In genomic region chr11:46322759-46323158, GRCh38 we compare ENCODE assay signal across 14 cellular contexts. TPM values are rescaled to one million over a fixed set of nuclear protein-coding genes. Genes with fewer than 3 reads are reported as not detected.
DNase-seq lines count a peak whose midpoint lies in the region; ATAC-seq, FAIRE-seq and TF ChIP-seq lines count a peak whose summit lies in the region.
"Had no signal": no experiment of that assay in that cellular context is flagged by ENCODE, and none has a peak within 500 bp of the region (broad histone marks: within the 10 kb centered on the region; RNA-seq: fewer than 3 reads in every experiment).

No MANE protein-coding gene starts in this region.

- TF ChIP-seq CTCF in cardiac muscle cell (IDR thresholded peaks at IDR 0.05; ENCODE audit: low read depth, low read length): peak; percentile 41
- TF ChIP-seq CTCF in heart right ventricle (IDR thresholded peaks at IDR 0.05): peak in 4 of 9 donors; percentile 4 to 28 (median 18)
- peak; percentile 36; the same call in 1 of the 2 replicates for TF ChIP-seq CTCF in PC-3 (conservative IDR thresholded peaks at IDR 0.05; ENCODE audit: low read depth, low read length)
- TF ChIP-seq CTCF in fibroblast of lung (conservative IDR thresholded peaks at IDR 0.05 in 1 of 2, IDR thresholded peaks at IDR 0.05 in 1 of 2; ENCODE audit: low read depth in 1 of 2, low read length in 2 of 2): peak; percentile 38 to 61
- TF ChIP-seq CTCF in CD14-positive monocyte (IDR thresholded peaks at IDR 0.05): no peak

- POLR2A ChIA-PET in PC-3 (lab: Charles Lee; ENCODE audit: unreplicated experiment): no interaction called here

- no peak overlapping the region for H3K9ac ChIP-seq in PC-3 (ENCODE audit: low read length)
- no peak overlapping the region for H3K9ac ChIP-seq in fibroblast of lung (ENCODE audit: insufficient read depth, low read length)

- H3K4me2 ChIP-seq in PC-3 (ENCODE audit: low read length): no peak overlapping the region
- H3K4me2 ChIP-seq in fibroblast of lung (ENCODE audit: extremely low read depth, insufficient read depth, low read length): no peak overlapping the region

- DNase-seq in cardiac muscle cell (ENCODE audit: low read depth in 1 of 2, low spot score in 1 of 2) (peak in 1 of 2 donors; percentile 32), heart right ventricle (no peak), PC-3 (no peak), fibroblast of lung (ENCODE audit: low read depth in 2 of 2) (peak in 1 of 2 donors; percentile 59), HTR-8/SVneo (ENCODE audit: insufficient read length, low spot score) (no peak), HuH-7 (ENCODE audit: low spot score) (no peak), CD14-positive monocyte (ENCODE audit: low spot score) (no peak)
- DNase-seq: activated T-cell treated with anti-CD3 and anti-CD28 coated beads, Interleukin-2, amount 50 U/mL, for 1 hour; NCI-H345; nucleus accumbens had no signal

- FAIRE-seq in HTR-8/SVneo (lab: Jason Lieb, UNC): no peak

- H4K20me1 ChIP-seq in PC-3 (ENCODE audit: low read length) (no peaks in the 10 kb centered on the region), fibroblast of lung (ENCODE audit: control insufficient read depth, extremely low read depth, insufficient read depth, low read length) (no peaks in the 10 kb centered on the region)

- no peak overlapping the region for H3K27ac ChIP-seq in cardiac muscle cell
- H3K27ac ChIP-seq in heart right ventricle: no peak overlapping the region
- no peak overlapping the region for H3K27ac ChIP-seq in PC-3 (ENCODE audit: low read length)
- no peak overlapping the region for H3K27ac ChIP-seq in fibroblast of lung (ENCODE audit: insufficient read depth, low read length)
- H3K27ac ChIP-seq: C4-2B, vagina had no signal

- no peaks in the 10 kb centered on the region for H3K4me1 ChIP-seq in cardiac muscle cell (ENCODE audit: low read depth)
- peaks cover 0 to 39% (median 11%) of the 10 kb centered on the region in 9 donors for H3K4me1 ChIP-seq in heart right ventricle
- H3K4me1 ChIP-seq in PC-3 (ENCODE audit: insufficient read depth, low read length): no peaks in the 10 kb centered on the region
- no peaks in the 10 kb centered on the region for H3K4me1 ChIP-seq in fibroblast of lung (ENCODE audit: control insufficient read depth, extremely low read depth, insufficient read depth, low read length)
- H3K4me1 ChIP-seq: vagina had no signal

- no TSS peak for BruUV-seq in PC-3 (replicated peaks; lab: Mats Ljungman, UMichigan)

- ATAC-seq in heart right ventricle (no peak), PC-3 (peak; percentile 24; the same call in 1 of the 2 replicates), GM18861 (IDR thresholded peaks at IDR 0.05; ENCODE audit: unreplicated experiment) (no peak)

- no peak overlapping the region for H3K4me3 Mint-ChIP-seq in CD14-positive monocyte
- H3K4me3 Mint-ChIP-seq: T-helper 1 cell treated with Interleukin-12 subunit alpha and Interleukin-12 subunit beta and Interleukin-4 antibody, amounts not matched to agents 30 μg/mL and 1 μg/mL, for 36 hours had no signal

- no peaks in the 10 kb centered on the region for H3K36me3 Mint-ChIP-seq in CD14-positive monocyte

- H3K9me3 ChIP-seq in cardiac muscle cell (ENCODE audit: low read depth): no peaks in the 10 kb centered on the region
- H3K9me3 ChIP-seq in heart right ventricle: no peaks in the 10 kb centered on the region
- H3K9me3 ChIP-seq in PC-3 (ENCODE audit: low read length): no peaks in the 10 kb centered on the region
- no peaks in the 10 kb centered on the region for H3K9me3 ChIP-seq in fibroblast of lung (ENCODE audit: control insufficient read depth, insufficient read depth, low read depth, low read length)
- H3K9me3 ChIP-seq: vagina had no signal

- H3F3A ChIP-seq in PC-3 (ENCODE audit: low read length, unreplicated experiment): no peaks in the 10 kb centered on the region

- intact Hi-C loops in heart right ventricle (cut with DNase I): no loop called here
- intact Hi-C loops in PC-3 (cut with micrococcal nuclease): no loop called here
- intact Hi-C loops in CD14-positive monocyte (cut with micrococcal nuclease): no loop called here

- peaks cover 0 to 3% (median 0%) of the 10 kb centered on the region in 7 donors for H3K9me3 Mint-ChIP-seq in CD14-positive monocyte
- H3K9me3 Mint-ChIP-seq: T-helper 1 cell treated with Interleukin-12 subunit alpha and Interleukin-12 subunit beta and Interleukin-4 antibody, amounts not matched to agents 30 μg/mL and 1 μg/mL, for 36 hours had no signal

- H3K79me2 ChIP-seq in PC-3 (ENCODE audit: low read length): no peaks in the 10 kb centered on the region
- H3K79me2 ChIP-seq in fibroblast of lung (ENCODE audit: control insufficient read depth, insufficient read depth, low read length): no peaks in the 10 kb centered on the region

- H3K27me3 ChIP-seq in cardiac muscle cell (no peaks in the 10 kb centered on the region), heart right ventricle (no peaks in the 10 kb centered on the region), PC-3 (ENCODE audit: low read length) (no peaks in the 10 kb centered on the region), fibroblast of lung (ENCODE audit: control insufficient read depth, insufficient read depth, low read length) (no peaks in the 10 kb centered on the region)
- H3K27me3 ChIP-seq: vagina had no signal

- CTCF ChIA-PET in PC-3 (lab: Charles Lee): no interaction called here

- 90 to 92% methylated on average over 6 of the region's 6 CpGs for WGBS in heart right ventricle, 2 donors

- H3K4me1 Mint-ChIP-seq in CD14-positive monocyte: peaks cover 73% of the 10 kb centered on the region

- H2AFZ ChIP-seq in PC-3 (ENCODE audit: low read length): no peak overlapping the region
- H2AFZ ChIP-seq in fibroblast of lung (ENCODE audit: low read length): no peak overlapping the region

- H3K36me3 ChIP-seq in cardiac muscle cell: no peaks in the 10 kb centered on the region
- H3K36me3 ChIP-seq in heart right ventricle: peaks cover 0 to 44% (median 12%) of the 10 kb centered on the region in 9 donors
- H3K36me3 ChIP-seq in PC-3 (ENCODE audit: low read depth, low read length): no peaks in the 10 kb centered on the region
- peaks cover 18% of the 10 kb centered on the region for H3K36me3 ChIP-seq in fibroblast of lung (ENCODE audit: control insufficient read depth, insufficient read depth, low read length)
- H3K36me3 ChIP-seq: vagina had no signal

- H3K4me3 ChIP-seq in cardiac muscle cell (no peak overlapping the region), heart right ventricle (no peak overlapping the region), PC-3 (ENCODE audit: low read length) (no peak overlapping the region), fibroblast of lung (replicated peaks in 1 of 4; ENCODE audit: control extremely low read depth in 1 of 4, insufficient read depth in 1 of 4, low read depth in 3 of 4, low read length in 4 of 4) (no peak overlapping the region)
- H3K4me3 ChIP-seq: vagina had no signal

- H3K27ac Mint-ChIP-seq in CD14-positive monocyte: peak overlapping the region in 1 of 7 donors; percentile 31
- H3K27ac Mint-ChIP-seq: T-helper 1 cell treated with Interleukin-12 subunit alpha and Interleukin-12 subunit beta and Interleukin-4 antibody, amounts not matched to agents 30 μg/mL and 1 μg/mL, for 36 hours had no signal

- H3K9me2 ChIP-seq in PC-3 (replicated peaks; ENCODE audit: low read length): no peaks in the 10 kb centered on the region

- H3K27me3 Mint-ChIP-seq in CD14-positive monocyte (ENCODE audit: low read depth in 3 of 3): peaks cover 3 to 12% (median 10%) of the 10 kb centered on the region in 3 donors

RNA-seq across cellular contexts. Expression of gene DGKZ, which starts 24.5 kb away (rescaled TPM):
- total RNA-seq in cardiac muscle cell (81.8 TPM in 2 replicates), heart right ventricle (10 to 100 TPM; 46.4 to 77.9 (median 60.1) TPM), PC-3 (2014; rRNA removed) (70.2 and 91.0 TPM in 2 replicates), fibroblast of lung (24.9 and 35.5 TPM in 2 replicates)
- polyA plus RNA-seq in cardiac muscle cell (48.3 and 48.5 TPM in 2 replicates), heart right ventricle (100 to 1,000 TPM in 1 of 2 donors, 10 to 100 TPM in 1; 31.9 to 107 TPM), fibroblast of lung (16.4 and 26.1 TPM in 2 replicates), CD14-positive monocyte (10 to 100 TPM; 30.4 to 33.4 TPM)
- polyA plus RNA-seq in fibroblast of lung (2012): 34.5 and 44.0 TPM in 2 replicates
- polyA minus RNA-seq in fibroblast of lung (ENCODE audit: low replicate concordance): 71.9 and 76.7 TPM in 2 replicates

RNA-seq across cellular contexts. Expression of gene CREB3L1, which starts 45.3 kb away (rescaled TPM):
- total RNA-seq in cardiac muscle cell: 3.8 and 4.3 TPM in 2 replicates
- polyA plus RNA-seq in cardiac muscle cell: 11.7 and 14.1 TPM in 2 replicates
- total RNA-seq in heart right ventricle: 100 to 1,000 TPM in 1 of 10 donors, 10 to 100 TPM in 9; 14.9 to 127 (median 36.1) TPM
- polyA plus RNA-seq in heart right ventricle: 10 to 100 TPM in 1 of 2 donors, 1 to 10 TPM in 1; 9.7 to 49.5 TPM
- 1.1 and 1.4 TPM in 2 replicates for total RNA-seq in PC-3 (2014; rRNA removed)
- 14.4 and 28.4 TPM in 2 replicates for total RNA-seq in fibroblast of lung
- polyA plus RNA-seq in fibroblast of lung: 18.8 and 31.2 TPM in 2 replicates
- polyA plus RNA-seq in fibroblast of lung (2012): 112 and 132 TPM in 2 replicates
- 267 and 318 TPM in 2 replicates for polyA minus RNA-seq in fibroblast of lung (ENCODE audit: low replicate concordance)
- not detected for polyA plus RNA-seq in CD14-positive monocyte

RNA-seq across cellular contexts. Expression of gene MDK, which starts 58.7 kb away (rescaled TPM):
- total RNA-seq in cardiac muscle cell (2,973 and 4,339 TPM in 2 replicates), heart right ventricle (10 to 100 TPM in 2 of 10 donors, 1 to 10 TPM in 8; 3.6 to 16.5 (median 5.3) TPM), PC-3 (2014; rRNA removed) (184 and 232 TPM in 2 replicates), fibroblast of lung (44.6 and 93.2 TPM in 2 replicates)
- polyA plus RNA-seq in cardiac muscle cell (3,396 and 3,769 TPM in 2 replicates), heart right ventricle (1 to 10 TPM; 3.7 to 8.2 TPM), fibroblast of lung (131 and 169 TPM in 2 replicates), CD14-positive monocyte (not detected)
- 157 and 188 TPM in 2 replicates for polyA plus RNA-seq in fibroblast of lung (2012)
- 45.2 and 79.7 TPM in 2 replicates for polyA minus RNA-seq in fibroblast of lung (ENCODE audit: low replicate concordance)

Comparison
In these comparisons a context has a peak if more than half of its experiments do, and no peak if none do; other contexts are left out.
1. RNA of gene MDK, which starts 58.7 kb away (total RNA-seq): 2,973 to 4,339 TPM in cardiac muscle cell; 184 to 232 TPM in PC-3, 44.6 to 93.2 TPM in fibroblast of lung and 3.6 to 16.5 TPM in heart right ventricle; every median in the first group is over 10 times any median in the second.